Comparison of ENCODE assay signal across 26 cellular contexts in the genomic region with DNA sequence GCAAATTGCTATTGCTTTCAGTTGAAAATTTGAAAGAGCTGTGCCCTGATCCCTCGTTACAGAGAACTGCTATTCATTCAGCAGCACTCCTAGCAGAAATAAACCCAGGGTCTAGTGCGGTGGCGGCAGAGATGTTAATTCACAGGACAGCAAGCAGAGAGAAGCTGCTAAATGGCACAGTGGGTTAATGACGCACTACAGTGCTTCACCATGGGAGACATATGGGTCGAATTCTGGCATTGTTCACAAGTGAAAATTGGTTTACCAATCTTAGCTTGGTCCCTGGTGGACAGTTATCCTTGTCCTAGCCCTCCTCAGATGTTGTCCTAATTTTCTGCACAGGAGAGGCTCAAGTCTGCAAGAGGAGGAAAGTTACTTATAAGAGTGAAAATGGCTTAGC.
DNase-seq lines count a peak whose midpoint lies in the region; ATAC-seq and TF ChIP-seq lines count a peak whose summit lies in the region.
"Had no signal": no experiment of that assay in that cellular context is flagged by ENCODE, and none has a peak within 500 bp of the region (broad histone marks: within the 10 kb centered on the region; RNA-seq: fewer than 3 reads in every experiment).

No MANE protein-coding gene starts in this region.

- POLR2A ChIA-PET in WTC11 (lab: Charles Lee), result no interaction called here

- H3K4me1 Mint-ChIP-seq in H9 (peaks cover 17 to 20% of the 10 kb centered on the region in 2 experiments), WTC11 (peaks cover 32% of the 10 kb centered on the region), chondrocyte (ENCODE audit: low read depth) (peaks cover 4% of the 10 kb centered on the region)
- H3K4me1 Mint-ChIP-seq: activated CD4-positive, alpha-beta T cell treated with anti-CD3 and anti-CD28 coated beads for 36 hours; activated naive CD8-positive, alpha-beta T cell treated with anti-CD3 and anti-CD28 coated beads, Interleukin-2, amount 10 ng/mL, durations not matched to agents 7 days and 5 days; memory B cell; stimulated activated memory B cell treated with anti-CD40 and anti-IgM and Interleukin-4, amounts not matched to agents 10 μg/mL and 1 μg/mL and 100 μg/mL, for 72 hours had no signal

- no peak for TF ChIP-seq CTCF in H9 (conservative IDR thresholded peaks at IDR 0.05)
- no peak for TF ChIP-seq CTCF in WTC11 (IDR thresholded peaks at IDR 0.05)
- no peak for TF ChIP-seq CTCF in chondrocyte (IDR thresholded peaks at IDR 0.05)

- H3K9ac ChIP-seq in H9 (ENCODE audit: extremely low read depth, insufficient read length, low read length), result no peak overlapping the region
- H3K9ac ChIP-seq in iPS-18a (ENCODE audit: low read length), result no peak overlapping the region
- H3K9ac ChIP-seq in neuronal stem cell (ENCODE audit: low read depth, low read length, poor library complexity), result no peak overlapping the region
- H3K9ac ChIP-seq: BLaER1 treated with 17β-estradiol and CSF1 and Interleukin-3, amounts not matched to agents 10 nM and 100 nM had no signal

- WGBS in H9 (ENCODE audit: extremely low coverage, insufficient read length, low lambda C conversion rate), result no CpG with 5 or more reads among the region's 5 CpGs
- no CpG with 5 or more reads among the region's 5 CpGs for WGBS in neuronal stem cell (ENCODE audit: extremely low coverage in 2 of 2, insufficient read length in 2 of 2, insufficient replicate concordance in 1 of 2), 2 donors

- H3K27me3 Mint-ChIP-seq in H9 (ENCODE audit: low read depth), result no peaks in the 10 kb centered on the region
- no peaks in the 10 kb centered on the region for H3K27me3 Mint-ChIP-seq in WTC11 (ENCODE audit: low read depth)
- no peaks in the 10 kb centered on the region for H3K27me3 Mint-ChIP-seq in chondrocyte (ENCODE audit: low read depth)
- H3K27me3 Mint-ChIP-seq: activated CD4-positive, alpha-beta T cell treated with anti-CD3 and anti-CD28 coated beads for 36 hours; activated naive CD8-positive, alpha-beta T cell treated with anti-CD3 and anti-CD28 coated beads, Interleukin-2, amount 10 ng/mL, durations not matched to agents 7 days and 5 days; memory B cell; stimulated activated memory B cell treated with anti-CD40 and anti-IgM and Interleukin-4, amounts not matched to agents 10 μg/mL and 1 μg/mL and 100 μg/mL, for 72 hours had no signal

- no peak overlapping the region for H4K91ac ChIP-seq in H9 (ENCODE audit: insufficient read length, low read depth, low read length)
- H4K91ac ChIP-seq in neuronal stem cell (ENCODE audit: low read depth, low read length, poor library complexity), result no peak overlapping the region

- H2BK12ac ChIP-seq in H9 (ENCODE audit: insufficient read length, low read depth, low read length), result no peak overlapping the region
- H2BK12ac ChIP-seq in neuronal stem cell (ENCODE audit: low read length), result no peak overlapping the region

- H3K27ac Mint-ChIP-seq in H9, result peak overlapping the region; percentile 41 to 63 (median 51); a peak in 2 of 7 replicates
- peak overlapping the region; percentile 45; the same call in 1 of the 2 replicates for H3K27ac Mint-ChIP-seq in WTC11
- H3K27ac Mint-ChIP-seq in chondrocyte (ENCODE audit: unreplicated experiment), result no peak overlapping the region
- H3K27ac Mint-ChIP-seq: activated CD4-positive, alpha-beta T cell treated with anti-CD3 and anti-CD28 coated beads for 36 hours; activated CD8-positive, alpha-beta T cell treated with anti-CD3 and anti-CD28 coated beads, Interleukin-2, amount 10 ng/mL, durations not matched to agents 7 days and 5 days; activated naive CD8-positive, alpha-beta T cell treated with anti-CD3 and anti-CD28 coated beads, Interleukin-2, amount 10 ng/mL, durations not matched to agents 7 days and 5 days; memory B cell; stimulated activated memory B cell treated with anti-CD40 and anti-IgM and Interleukin-4, amounts not matched to agents 10 μg/mL and 1 μg/mL and 100 μg/mL, for 72 hours had no signal

- H3K4me3 Mint-ChIP-seq in H9, result peak overlapping the region in 1 of 2 experiments; percentile 61; a peak in 2 of 5 replicates
- no peak overlapping the region for H3K4me3 Mint-ChIP-seq in WTC11
- H3K4me3 Mint-ChIP-seq in chondrocyte (ENCODE audit: unreplicated experiment), result no peak overlapping the region
- H3K4me3 Mint-ChIP-seq: activated CD4-positive, alpha-beta T cell treated with anti-CD3 and anti-CD28 coated beads for 36 hours; activated CD8-positive, alpha-beta T cell treated with anti-CD3 and anti-CD28 coated beads, Interleukin-2, amount 10 ng/mL, durations not matched to agents 7 days and 5 days; activated naive CD8-positive, alpha-beta T cell treated with anti-CD3 and anti-CD28 coated beads, Interleukin-2, amount 10 ng/mL, durations not matched to agents 7 days and 5 days; memory B cell; stimulated activated memory B cell treated with anti-CD40 and anti-IgM and Interleukin-4, amounts not matched to agents 10 μg/mL and 1 μg/mL and 100 μg/mL, for 72 hours had no signal

- H4K20me1 ChIP-seq in H9 (ENCODE audit: control insufficient read depth, insufficient read depth, insufficient read length), result no peaks in the 10 kb centered on the region
- H4K20me1 ChIP-seq: BLaER1 treated with 17β-estradiol and CSF1 and Interleukin-3, amounts not matched to agents 10 nM and 100 nM had no signal

- H2BK20ac ChIP-seq in H9 (ENCODE audit: low read depth, low read length, poor library complexity, severe bottlenecking), result no peak overlapping the region

- CTCF ChIA-PET in WTC11 (lab: Charles Lee), result no interaction called here

- H3K4me1 ChIP-seq in H9 (ENCODE audit: insufficient read depth, low read length) (peaks cover 5% of the 10 kb centered on the region; the same call in 1 of the 2 replicates), iPS-18a (ENCODE audit: control insufficient read depth, low read depth, low read length) (peaks cover 17% of the 10 kb centered on the region), neuronal stem cell (ENCODE audit: control insufficient read depth in 2 of 2, insufficient read depth in 1 of 2, low read depth in 1 of 2, low read length in 2 of 2) (peaks cover 0 to 2% of the 10 kb centered on the region in 2 donors)
- H3K4me1 ChIP-seq: BLaER1 treated with 17β-estradiol and CSF1 and Interleukin-3, amounts not matched to agents 10 nM and 100 nM; spleen; upper lobe of right lung had no signal

- DNase-seq in H9 (peak; percentile 30), WTC11 (ENCODE audit: low spot score) (peak; percentile 24), neuronal stem cell (ENCODE audit: low spot score) (no peak), cerebellar nuclear complex (lab: John Stamatoyannopoulos, UW) (no peak), chondrocyte (ENCODE audit: low spot score) (no peak)
- DNase-seq: activated CD4-positive, alpha-beta T cell treated with anti-CD3 and anti-CD28 coated beads for 36 hours; activated CD8-positive, alpha-beta T cell treated with anti-CD3 and anti-CD28 coated beads, Interleukin-2, amount 10 ng/mL, durations not matched to agents 7 days and 5 days; activated effector memory CD4-positive, alpha-beta T cell treated with anti-CD3 and anti-CD28 coated beads, Interleukin-2, amount 50 U/mL, for 16 hours; activated naive CD8-positive, alpha-beta T cell treated with anti-CD3 and anti-CD28 coated beads, Interleukin-2, amount 10 ng/mL, durations not matched to agents 7 days and 5 days; GDM1; HCEC 1CT; KG1; MM.1S; NCI-H1436; NCI-H2081 treated with DMSO at 0.1 percent for 48 hours; NCI-H446 treated with DMSO at 0.1 percent for 48 hours; ovary; spleen; stimulated activated CD4-positive, alpha-beta T cell treated with anti-CD3 and anti-CD28 coated beads, Interleukin-2, amount 100 ng/mL, for 48 hours; substantia nigra; upper lobe of right lung had no signal

- no peak overlapping the region for H3K23ac ChIP-seq in H9 (ENCODE audit: insufficient read length, low read depth, low read length)
- H3K23ac ChIP-seq in neuronal stem cell (ENCODE audit: low read depth, low read length, poor library complexity), result no peak overlapping the region

- no peaks in the 10 kb centered on the region for H3K9me3 Mint-ChIP-seq in H9
- H3K9me3 Mint-ChIP-seq in WTC11, result no peaks in the 10 kb centered on the region
- H3K9me3 Mint-ChIP-seq in chondrocyte (ENCODE audit: low read depth), result no peaks in the 10 kb centered on the region
- H3K9me3 Mint-ChIP-seq: activated naive CD8-positive, alpha-beta T cell treated with anti-CD3 and anti-CD28 coated beads, Interleukin-2, amount 10 ng/mL, durations not matched to agents 7 days and 5 days; memory B cell; stimulated activated memory B cell treated with anti-CD40 and anti-IgM and Interleukin-4, amounts not matched to agents 10 μg/mL and 1 μg/mL and 100 μg/mL, for 72 hours had no signal

- no peak overlapping the region for H3K27ac ChIP-seq in H9 (ENCODE audit: insufficient read length, low read depth, low read length)
- H3K27ac ChIP-seq in iPS-18a (ENCODE audit: low read length), result no peak overlapping the region
- no peak overlapping the region for H3K27ac ChIP-seq in neuronal stem cell (replicated peaks; ENCODE audit: low read length)
- H3K27ac ChIP-seq: BLaER1 treated with 17β-estradiol and CSF1 and Interleukin-3, amounts not matched to agents 10 nM and 100 nM; ovary; spleen; upper lobe of right lung had no signal

- H3K14ac ChIP-seq in H9 (ENCODE audit: insufficient read depth, low read length) (no peak overlapping the region), neuronal stem cell (ENCODE audit: low read length) (no peak overlapping the region)

- H2BK15ac ChIP-seq in H9 (ENCODE audit: low read depth, low read length) (no peak overlapping the region), neuronal stem cell (ENCODE audit: low read length) (no peak overlapping the region)

- no peak overlapping the region for H2BK120ac ChIP-seq in H9 (ENCODE audit: low read depth, low read length, poor library complexity, severe bottlenecking)
- H2BK120ac ChIP-seq in neuronal stem cell (ENCODE audit: low read depth, low read length), result no peak overlapping the region

- H3K36me3 ChIP-seq in iPS-18a (ENCODE audit: control insufficient read depth, low read depth, low read length) (no peaks in the 10 kb centered on the region), neuronal stem cell (replicated peaks in 1 of 2; ENCODE audit: control insufficient read depth in 2 of 2, insufficient read depth in 2 of 2, low read length in 2 of 2) (no peaks in the 10 kb centered on the region)
- H3K36me3 ChIP-seq: BLaER1 treated with 17β-estradiol and CSF1 and Interleukin-3, amounts not matched to agents 10 nM and 100 nM; ovary; spleen; upper lobe of right lung had no signal

- no peaks in the 10 kb centered on the region; a peak in 1 of 7 replicates for H3K36me3 Mint-ChIP-seq in H9 (ENCODE audit: insufficient read depth in 1 of 3, low read depth in 3 of 3)
- no peaks in the 10 kb centered on the region for H3K36me3 Mint-ChIP-seq in WTC11
- no peaks in the 10 kb centered on the region for H3K36me3 Mint-ChIP-seq in chondrocyte (ENCODE audit: low read depth)
- H3K36me3 Mint-ChIP-seq: activated naive CD8-positive, alpha-beta T cell treated with anti-CD3 and anti-CD28 coated beads, Interleukin-2, amount 10 ng/mL, durations not matched to agents 7 days and 5 days; memory B cell; stimulated activated memory B cell treated with anti-CD40 and anti-IgM and Interleukin-4, amounts not matched to agents 10 μg/mL and 1 μg/mL and 100 μg/mL, for 72 hours had no signal

- no peak overlapping the region for H3K56ac ChIP-seq in H9 (ENCODE audit: insufficient read length, low read depth, low read length)

- no peak overlapping the region for H2AK5ac ChIP-seq in H9 (ENCODE audit: insufficient read length, low read length)
- no peak overlapping the region for H2AK5ac ChIP-seq in neuronal stem cell (ENCODE audit: low read depth, low read length)

- H4K8ac ChIP-seq in H9 (replicated peaks; ENCODE audit: insufficient read length, low read depth, low read length) (no peak overlapping the region), neuronal stem cell (ENCODE audit: low read depth, low read length) (no peak overlapping the region)

- H2AFZ ChIP-seq in H9 (ENCODE audit: low read length) (no peak overlapping the region), neuronal stem cell (ENCODE audit: low read length) (peak overlapping the region; percentile 32)

- H3K9me3 ChIP-seq in H9 (ENCODE audit: control insufficient read depth, low read depth, low read length) (no peaks in the 10 kb centered on the region), iPS-18a (ENCODE audit: control insufficient read depth, low read depth, low read length) (no peaks in the 10 kb centered on the region), neuronal stem cell (replicated peaks in 1 of 2; ENCODE audit: control insufficient read depth in 2 of 2, insufficient read depth in 1 of 2, low read depth in 1 of 2, low read length in 2 of 2) (no peaks in the 10 kb centered on the region)
- H3K9me3 ChIP-seq: BLaER1 treated with 17β-estradiol and CSF1 and Interleukin-3, amounts not matched to agents 10 nM and 100 nM; ovary; spleen; upper lobe of right lung had no signal

- no peaks in the 10 kb centered on the region for H3K79me2 ChIP-seq in H9 (ENCODE audit: insufficient read depth, low read length)

- H2BK5ac ChIP-seq in H9 (ENCODE audit: insufficient read length, low read length), result no peak overlapping the region
- H2BK5ac ChIP-seq in neuronal stem cell (ENCODE audit: low read length), result no peak overlapping the region

- H3K27me3 ChIP-seq in H9 (ENCODE audit: insufficient read depth, low read length) (no peaks in the 10 kb centered on the region), iPS-18a (ENCODE audit: control insufficient read depth, insufficient read depth, low read length) (no peaks in the 10 kb centered on the region), neuronal stem cell (ENCODE audit: control insufficient read depth in 3 of 3, insufficient read depth in 3 of 3, low read depth in 1 of 3, low read length in 3 of 3) (no peaks in the 10 kb centered on the region)
- H3K27me3 ChIP-seq: BLaER1 treated with 17β-estradiol and CSF1 and Interleukin-3, amounts not matched to agents 10 nM and 100 nM; ovary; spleen; upper lobe of right lung had no signal

- no peak overlapping the region for H4K5ac ChIP-seq in H9 (ENCODE audit: insufficient read length, low read depth, low read length)

- no peak overlapping the region for H3T11ph ChIP-seq in H9 (ENCODE audit: low read length)

- H3K79me1 ChIP-seq in H9 (ENCODE audit: insufficient read depth, low read depth, low read length, poor library complexity, severe bottlenecking) (no peaks in the 10 kb centered on the region), neuronal stem cell (ENCODE audit: low read depth, low read length) (no peaks in the 10 kb centered on the region)

- ATAC-seq in WTC11 (peak; percentile 91), GM19324 (IDR thresholded peaks at IDR 0.05; ENCODE audit: low FRiP score, unreplicated experiment) (no peak)
- ATAC-seq: activated CD4-positive, alpha-beta T cell treated with anti-CD3 and anti-CD28 coated beads for 36 hours; activated CD8-positive, alpha-beta T cell treated with anti-CD3 and anti-CD28 coated beads, Interleukin-2, amount 10 ng/mL, durations not matched to agents 7 days and 5 days; stimulated activated memory B cell treated with anti-CD40 and anti-IgM and Interleukin-4, amounts not matched to agents 10 μg/mL and 1 μg/mL and 100 μg/mL, for 72 hours; upper lobe of right lung had no signal

- H3K23me2 ChIP-seq in H9 (ENCODE audit: insufficient read length, low read depth, low read length, poor library complexity, severe bottlenecking), result no peaks in the 10 kb centered on the region

- peak overlapping the region; percentile 3 for H3K4me3 ChIP-seq in iPS-18a (ENCODE audit: low read length)
- H3K4me3 ChIP-seq in neuronal stem cell (ENCODE audit: low read length in 2 of 2), result no peak overlapping the region
- H3K4me3 ChIP-seq: BLaER1 treated with 17β-estradiol and CSF1 and Interleukin-3, amounts not matched to agents 10 nM and 100 nM; ovary; spleen; upper lobe of right lung had no signal

- no peak overlapping the region for H3K18ac ChIP-seq in H9 (ENCODE audit: insufficient read length, low read depth, low read length)
- no peak overlapping the region for H3K18ac ChIP-seq in neuronal stem cell (ENCODE audit: low read length)

- H3K4ac ChIP-seq in H9 (ENCODE audit: low read depth, low read length) (no peak overlapping the region), neuronal stem cell (ENCODE audit: low read length) (no peak overlapping the region)

- H3K4me2 ChIP-seq in H9 (ENCODE audit: insufficient read depth, insufficient read length, low read length) (peak overlapping the region; percentile 6), neuronal stem cell (ENCODE audit: insufficient read depth, low read length, poor library complexity, severe bottlenecking) (no peak overlapping the region)
- H3K4me2 ChIP-seq: BLaER1 treated with 17β-estradiol and CSF1 and Interleukin-3, amounts not matched to agents 10 nM and 100 nM had no signal

Comparison
In these comparisons a context has a peak if more than half of its experiments do, and no peak if none do; other contexts are left out.
1. DNase-seq: peak in H9 (single experiment) and WTC11 (single experiment); none in neuronal stem cell (single experiment), cerebellar nuclear complex (0 of 2) and chondrocyte (single experiment).